ENCODE assay signal across 8 cellular contexts in genomic region chr12:130838284-130838950, GRCh38. TPM values are rescaled to one million over a fixed set of nuclear protein-coding genes. Genes with fewer than 3 reads are reported as not detected.
DNase-seq lines count a peak whose midpoint lies in the region; ATAC-seq and TF ChIP-seq lines count a peak whose summit lies in the region.

No MANE protein-coding gene starts in this region.

- H3K4me1 Mint-ChIP-seq in GM23338, result peaks cover 49% of the 10 kb centered on the region
- H3K4me1 Mint-ChIP-seq in activated CD8-positive, alpha-beta memory T cell treated with anti-CD3 and anti-CD28 coated beads, Interleukin-2, amount 10 ng/mL, durations not matched to agents 7 days and 5 days, result peaks cover 28% of the 10 kb centered on the region
- H3K4me1 Mint-ChIP-seq in nephron progenitor cell, result peaks cover 74% of the 10 kb centered on the region

- no peak for TF ChIP-seq CTCF in GM06990 (IDR thresholded peaks at IDR 0.05; ENCODE audit: insufficient read depth, low read length, poor library complexity, severe bottlenecking)
- no peak for TF ChIP-seq CTCF in GM23338 (conservative IDR thresholded peaks at IDR 0.05; ENCODE audit: low read depth in 2 of 2)
- no peak for TF ChIP-seq CTCF in MM.1S (IDR thresholded peaks at IDR 0.05; ENCODE audit: low read length)
- TF ChIP-seq CTCF in fibroblast of pulmonary artery (IDR thresholded peaks at IDR 0.05; ENCODE audit: low read length, missing control alignments), result no peak
- TF ChIP-seq CTCF in nephron progenitor cell (IDR thresholded peaks at IDR 0.05), result no peak

- H4K20me1 ChIP-seq in GM23338 (replicated peaks; ENCODE audit: insufficient read depth) (no peaks in the 10 kb centered on the region), MM.1S (ENCODE audit: insufficient read depth, low read length) (no peaks in the 10 kb centered on the region)

- H3K4me1 ChIP-seq in GM23338 (ENCODE audit: insufficient read depth) (peaks cover 33% of the 10 kb centered on the region), MM.1S (ENCODE audit: low read length) (0 out of 2 replicates have a peak, but pooled peaks cover 4% of the 10 kb centered on the region)

- H3K9ac ChIP-seq in MM.1S (ENCODE audit: low read length), result peak overlapping the region; percentile 51; the same call in 1 of the 2 replicates

- H3K27me3 ChIP-seq in GM06990 (replicated peaks; ENCODE audit: control insufficient read depth, insufficient read depth, low read length), result no peaks in the 10 kb centered on the region
- H3K27me3 ChIP-seq in GM23338 (ENCODE audit: insufficient read depth), result peaks cover 19% of the 10 kb centered on the region
- no peaks in the 10 kb centered on the region for H3K27me3 ChIP-seq in MM.1S (replicated peaks; ENCODE audit: insufficient read depth, low read length)

- peaks cover 3% of the 10 kb centered on the region for H3K9me3 Mint-ChIP-seq in GM23338
- H3K9me3 Mint-ChIP-seq in activated CD8-positive, alpha-beta memory T cell treated with anti-CD3 and anti-CD28 coated beads, Interleukin-2, amount 10 ng/mL, durations not matched to agents 7 days and 5 days (ENCODE audit: low read depth), result no peaks in the 10 kb centered on the region
- no peaks in the 10 kb centered on the region for H3K9me3 Mint-ChIP-seq in nephron progenitor cell

- H3F3A ChIP-seq in GM23338 (replicated peaks; ENCODE audit: low read depth) (0 out of 2 replicates have a peak, but pooled peaks cover 8% of the 10 kb centered on the region), MM.1S (ENCODE audit: insufficient read depth, low read length) (no peaks in the 10 kb centered on the region)

- H3K27ac ChIP-seq in GM23338 (ENCODE audit: low read depth) (no peak overlapping the region), MM.1S (ENCODE audit: low read length) (no peak overlapping the region)

- peaks cover 10% of the 10 kb centered on the region for H3K27me3 Mint-ChIP-seq in GM23338 (ENCODE audit: insufficient read depth, low read depth, poor library complexity)
- no peaks in the 10 kb centered on the region for H3K27me3 Mint-ChIP-seq in activated CD8-positive, alpha-beta memory T cell treated with anti-CD3 and anti-CD28 coated beads, Interleukin-2, amount 10 ng/mL, durations not matched to agents 7 days and 5 days
- no peaks in the 10 kb centered on the region for H3K27me3 Mint-ChIP-seq in nephron progenitor cell (ENCODE audit: low read depth, poor library complexity)

- peaks cover 48% of the 10 kb centered on the region for H3K79me2 ChIP-seq in GM23338 (replicated peaks; ENCODE audit: insufficient read depth)
- no peaks in the 10 kb centered on the region for H3K79me2 ChIP-seq in MM.1S (ENCODE audit: low read length)

- H3K4me3 Mint-ChIP-seq in GM23338, result peak overlapping the region; percentile 84
- peak overlapping the region; percentile 73 for H3K4me3 Mint-ChIP-seq in activated CD8-positive, alpha-beta memory T cell treated with anti-CD3 and anti-CD28 coated beads, Interleukin-2, amount 10 ng/mL, durations not matched to agents 7 days and 5 days
- peak overlapping the region; percentile 81 for H3K4me3 Mint-ChIP-seq in nephron progenitor cell

- ATAC-seq in GM23338, result peak; percentile 81
- peak; percentile 40 for ATAC-seq in activated CD8-positive, alpha-beta memory T cell treated with anti-CD3 and anti-CD28 coated beads, Interleukin-2, amount 10 ng/mL, durations not matched to agents 7 days and 5 days

- H3K9me2 ChIP-seq in GM23338 (ENCODE audit: insufficient read depth) (no peaks in the 10 kb centered on the region), MM.1S (replicated peaks; ENCODE audit: insufficient read depth, low read length) (no peaks in the 10 kb centered on the region)

- DNase-seq in GM06990 (ENCODE audit: extremely low read depth, insufficient read length) (peak; percentile 53), GM23338 (ENCODE audit: low spot score) (peak; percentile 65), MM.1S (no peak), fibroblast of pulmonary artery (ENCODE audit: low read depth) (peak; percentile 18), nephron progenitor cell (no peak), NOMO-1 (lab: John Stamatoyannopoulos, UW; ENCODE audit: unreplicated experiment in 2 of 2) (no peak), NCI-H446 (lab: John Stamatoyannopoulos, UW) (no peak)
- DNase-seq in activated CD8-positive, alpha-beta memory T cell treated with anti-CD3 and anti-CD28 coated beads, Interleukin-2, amount 10 ng/mL, durations not matched to agents 7 days and 5 days, result peak; percentile 47

- H3K4me2 ChIP-seq in GM23338 (peak overlapping the region; percentile 97), MM.1S (ENCODE audit: low read depth, low read length) (peak overlapping the region; percentile 66)

- peak overlapping the region; percentile 93; the same call in 1 of the 2 replicates for H2AFZ ChIP-seq in GM23338
- H2AFZ ChIP-seq in MM.1S (ENCODE audit: low read length), result peak overlapping the region; percentile 69; the same call in 1 of the 2 replicates

- H3K27ac Mint-ChIP-seq in GM23338 (no peak overlapping the region), nephron progenitor cell (no peak overlapping the region)
- peak overlapping the region; percentile 67 for H3K27ac Mint-ChIP-seq in activated CD8-positive, alpha-beta memory T cell treated with anti-CD3 and anti-CD28 coated beads, Interleukin-2, amount 10 ng/mL, durations not matched to agents 7 days and 5 days

- H3K36me3 Mint-ChIP-seq in GM23338 (ENCODE audit: low read depth) (peaks cover 2% of the 10 kb centered on the region; the same call in 2 of the 3 replicates), nephron progenitor cell (ENCODE audit: low read depth) (no peaks in the 10 kb centered on the region)
- H3K36me3 Mint-ChIP-seq in activated CD8-positive, alpha-beta memory T cell treated with anti-CD3 and anti-CD28 coated beads, Interleukin-2, amount 10 ng/mL, durations not matched to agents 7 days and 5 days, result no peaks in the 10 kb centered on the region

- no peaks in the 10 kb centered on the region for H3K36me3 ChIP-seq in GM06990 (ENCODE audit: control insufficient read depth, insufficient read depth, low read length)
- H3K36me3 ChIP-seq in GM23338 (ENCODE audit: insufficient read depth), result no peaks in the 10 kb centered on the region
- H3K36me3 ChIP-seq in MM.1S (replicated peaks; ENCODE audit: insufficient read depth, low read length), result no peaks in the 10 kb centered on the region

- CTCF ChIA-PET in activated CD8-positive, alpha-beta memory T cell treated with anti-CD3 and anti-CD28 coated beads, Interleukin-2, amount 10 ng/mL, durations not matched to agents 7 days and 5 days (lab: Charles Lee), result interaction anchor here (1.4 to 4.2 kb wide), 5 partner anchors 12 to 42 kb away, joined by 4 to 36 read pairs (median 9); no protein-coding TSS in a partner anchor

- no peaks in the 10 kb centered on the region for H3K9me3 ChIP-seq in MM.1S (replicated peaks; ENCODE audit: insufficient read depth, low read length)

- H3K4me3 ChIP-seq in GM06990 (replicated peaks; ENCODE audit: low read depth, low read length), result peak overlapping the region; percentile 83
- H3K4me3 ChIP-seq in GM23338, result peak overlapping the region; percentile 93
- H3K4me3 ChIP-seq in MM.1S (ENCODE audit: low read length), result peak overlapping the region; percentile 65
- H3K4me3 ChIP-seq in fibroblast of pulmonary artery (replicated peaks; ENCODE audit: low read depth, low read length), result peak overlapping the region; percentile 86

TF ChIP-seq in GM23338, 12 proteins besides CTCF, POLR2A, EP300 and RAD21 (continues in another document):
- TF ChIP-seq ZNF331 (CRISPR knock-in tag; IDR thresholded peaks at IDR 0.05; ENCODE audit: low read depth) (no peak), REST (IDR thresholded peaks at IDR 0.05; ENCODE audit: unreplicated experiment) (no peak), JUNB (IDR thresholded peaks at IDR 0.05; ENCODE audit: unreplicated experiment) (no peak), EZH2phosphoT487 (IDR thresholded peaks at IDR 0.05; ENCODE audit: unreplicated experiment) (no peak), STAT1 (IDR thresholded peaks at IDR 0.05; ENCODE audit: unreplicated experiment) (no peak), POLR2AphosphoS5 (IDR thresholded peaks at IDR 0.05; ENCODE audit: low read depth) (no peak)

RNA-seq across cellular contexts. Expression of gene STX2, which starts 0.6 kb away (rescaled TPM):
- 23.9 and 35.4 TPM in 2 replicates for total RNA-seq in GM23338 (2014; rRNA removed; shearing (Covaris generic))
- polyA plus RNA-seq in GM23338 (2016; fragmentation: Nextera tagmentation; extraction: Ambion mirVana), result 16.4 and 17.7 TPM in 2 replicates
- 10 to 100 TPM; 17.2 to 17.8 TPM for total RNA-seq in activated CD8-positive, alpha-beta memory T cell treated with anti-CD3 and anti-CD28 coated beads, Interleukin-2, amount 10 ng/mL, durations not matched to agents 7 days and 5 days

RNA-seq across cellular contexts. Expression of gene RAN, which starts 33.4 kb away (rescaled TPM):
- 855 and 976 TPM in 2 replicates for total RNA-seq in GM23338 (2014; rRNA removed; shearing (Covaris generic))
- polyA plus RNA-seq in GM23338 (2016; fragmentation: Nextera tagmentation; extraction: Ambion mirVana), result 2,114 and 2,289 TPM in 2 replicates
- total RNA-seq in activated CD8-positive, alpha-beta memory T cell treated with anti-CD3 and anti-CD28 coated beads, Interleukin-2, amount 10 ng/mL, durations not matched to agents 7 days and 5 days, result 1,000 to 10,000 TPM; 1,047 to 1,473 TPM

Comparison
In these comparisons a context has a peak if more than half of its experiments do, and no peak if none do; other contexts are left out.
1. DNase-seq: peak in GM06990 (single experiment), GM23338 (single experiment), activated CD8-positive, alpha-beta memory T cell treated with anti-CD3 and anti-CD28 coated beads, Interleukin-2, amount 10 ng/mL, durations not matched to agents 7 days and 5 days (single experiment) and fibroblast of pulmonary artery (single experiment); none in MM.1S (single experiment), nephron progenitor cell (single experiment), NOMO-1 (0 of 2) and NCI-H446 (0 of 2).
2. Peak in every context shown above with its lines, with median percentiles within 50 percentile points of each other: H3K4me3 ChIP-seq and H3K4me3 Mint-ChIP-seq.